ENCODE assay signal across 8 cellular contexts in the genomic region with DNA sequence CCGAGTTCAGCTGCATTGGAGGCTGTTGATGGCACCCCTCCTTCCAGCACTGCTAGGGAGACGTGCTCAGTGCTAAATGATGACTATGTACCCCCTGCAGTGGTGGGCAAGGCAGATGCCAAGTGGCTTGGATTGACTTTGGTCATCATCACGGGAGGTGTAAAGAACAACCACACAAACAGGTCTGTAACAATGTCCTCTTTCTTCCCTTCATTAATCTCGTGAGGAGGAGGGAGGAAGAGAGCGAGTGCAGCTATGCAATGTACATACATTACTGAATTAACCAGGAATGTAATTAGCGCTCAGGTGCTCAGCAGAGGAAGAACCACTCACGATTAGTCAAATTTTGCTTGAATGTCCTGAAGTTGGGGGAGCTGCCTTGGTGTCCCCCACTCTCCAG.
"Had no signal": no experiment of that assay in that cellular context is flagged by ENCODE, and none has a peak within 500 bp of the region (broad histone marks: within the 10 kb centered on the region; RNA-seq: fewer than 3 reads in every experiment).

No MANE protein-coding gene starts in this region.

- H3K27ac ChIP-seq: GM23248 had no signal

- H3K4me3 ChIP-seq: GM23248, HAP-1 had no signal

- H3K36me3 ChIP-seq: HAP-1 had no signal

- FAIRE-seq: HepG2 had no signal

- H3K9me3 ChIP-seq: HAP-1 had no signal

- DNase-seq: GM23248, GOT3, H7, HFFc6, KBM-7 had no signal

- H3K4me1 ChIP-seq: HAP-1 had no signal

- ATAC-seq: HCT116, HepG2 had no signal
